ENCODE assay signal across 30 cellular contexts in genomic region chr5:133449181-133449580, GRCh38.
"Had no signal": no experiment of that assay in that cellular context is flagged by ENCODE, and none has a peak within 500 bp of the region (broad histone marks: within the 10 kb centered on the region; RNA-seq: fewer than 3 reads in every experiment).

No MANE protein-coding gene starts in this region.

- H3K9me3 ChIP-seq: ascending aorta had no signal

- H3K4me3 ChIP-seq: ascending aorta, cardiac muscle cell had no signal

- H3K27ac ChIP-seq: ascending aorta, cardiac muscle cell, VCaP had no signal

- DNase-seq: activated B cell treated with CpG ODN at 0.5 μM for 24 hours; activated CD4-positive, alpha-beta memory T cell treated with anti-CD3 and anti-CD28 coated beads for 36 hours; activated CD4-positive, alpha-beta T cell treated with anti-CD3 and anti-CD28 coated beads for 4 hours; activated CD4-positive, alpha-beta T cell treated with anti-CD3 and anti-CD28 coated beads, Interleukin-2, amount 10 ng/mL, durations not matched to agents 24 days and 14 days; activated CD4-positive, alpha-beta T cell treated with anti-CD3 and anti-CD28 coated beads, Interleukin-2, amount 50 U/mL, for 1 hour; activated CD4-positive, alpha-beta T cell treated with anti-CD3 and anti-CD28 coated beads, Interleukin-2, amount 50 U/mL, for 4 hours; activated CD4-positive, CD25-positive, alpha-beta regulatory T cell treated with anti-CD3 and anti-CD28 coated beads, Interleukin-2, amount 50 U/mL, for 72 hours; activated CD8-positive, alpha-beta memory T cell treated with anti-CD3 and anti-CD28 coated beads, Interleukin-2, amount 50 U/mL, for 4 hours; activated CD8-positive, alpha-beta T cell treated with anti-CD3 and anti-CD28 coated beads for 36 hours; activated effector memory CD4-positive, alpha-beta T cell treated with anti-CD3 and anti-CD28 coated beads, Interleukin-2, amount 50 U/mL, for 16 hours; activated gamma-delta T cell treated with Interleukin-2 at 50 U/mL for 16 hours; activated naive CD4-positive, alpha-beta T cell treated with anti-CD3 and anti-CD28 coated beads, Interleukin-2, amount 10 ng/mL, durations not matched to agents 7 days and 5 days; activated naive CD4-positive, alpha-beta T cell treated with Interleukin-2 at 50 U/mL for 16 hours; activated naive CD8-positive, alpha-beta T cell treated with anti-CD3 and anti-CD28 coated beads, Interleukin-2, amount 10 ng/mL, durations not matched to agents 7 days and 5 days; activated naive CD8-positive, alpha-beta T cell treated with anti-CD3 and anti-CD28 coated beads, Interleukin-2, amount 50 U/mL, for 24 hours; activated T-cell treated with anti-CD3 and anti-CD28 coated beads for 4 hours; activated T-cell treated with anti-CD3 and anti-CD28 coated beads, Interleukin-2, amount 50 U/mL, for 1 hour; activated T-cell treated with anti-CD3 and anti-CD28 coated beads, Interleukin-2, amount 50 U/mL, for 4 hours; activated T-cell treated with anti-CD3 and anti-CD28 coated beads, Interleukin-2, amount 50 U/mL, for 72 hours; amygdala; anterior cingulate cortex; caudate nucleus; cerebellar nuclear complex; T-helper 1 cell; T-helper 2 cell; T-helper 9 cell had no signal

- H3K4me1 ChIP-seq: ascending aorta had no signal

- ATAC-seq: activated CD8-positive, alpha-beta T cell treated with anti-CD3 and anti-CD28 coated beads for 36 hours; activated naive CD8-positive, alpha-beta T cell treated with anti-CD3 and anti-CD28 coated beads, Interleukin-2, amount 50 U/mL, for 24 hours; activated T-cell treated with anti-CD3 and anti-CD28 coated beads, Interleukin-2, amount 50 U/mL, for 4 hours; activated T-cell treated with anti-CD3 and anti-CD28 coated beads, Interleukin-2, amount 50 U/mL, for 72 hours; activated T-helper 17 cell treated with anti-CD3 and anti-CD28 coated beads, Interleukin-2, amount 50 U/mL, for 72 hours had no signal

- H3K27me3 ChIP-seq: ascending aorta, cardiac muscle cell had no signal

- H3K36me3 ChIP-seq: ascending aorta, cardiac muscle cell had no signal
